19 cellular contexts compared by ENCODE assay signal in genomic region chr12:29039013-29039412, GRCh38.
DNase-seq lines count a peak whose midpoint lies in the region; ATAC-seq and TF ChIP-seq lines count a peak whose summit lies in the region.
"Had no signal": no experiment of that assay in that cellular context is flagged by ENCODE, and none has a peak within 500 bp of the region (broad histone marks: within the 10 kb centered on the region; RNA-seq: fewer than 3 reads in every experiment).

No MANE protein-coding gene starts in this region.

- WGBS in hepatocyte (ENCODE audit: low lambda C conversion rate, missing lambda C conversion rate) = 13% methylated on average over 3 of the region's 3 CpGs

- H3K9me3 Mint-ChIP-seq in activated T-cell treated with anti-CD3 and anti-CD28 coated beads, Interleukin-2, amount 50 U/mL, for 24 hours = no peaks in the 10 kb centered on the region
- H3K9me3 Mint-ChIP-seq: activated CD4-positive, alpha-beta memory T cell treated with anti-CD3 and anti-CD28 coated beads, Interleukin-2, amount 10 ng/mL, durations not matched to agents 7 days and 5 days; H9; natural killer cell had no signal

- H3K27ac Mint-ChIP-seq in T-helper 17 cell = no peak overlapping the region
- no peak overlapping the region for H3K27ac Mint-ChIP-seq in activated T-cell treated with anti-CD3 and anti-CD28 coated beads, Interleukin-2, amount 50 U/mL, for 24 hours
- H3K27ac Mint-ChIP-seq: activated CD4-positive, alpha-beta memory T cell treated with anti-CD3 and anti-CD28 coated beads, Interleukin-2, amount 10 ng/mL, durations not matched to agents 7 days and 5 days; H9; natural killer cell had no signal

- no TSS peak for BruUV-seq in A673 (replicated peaks; lab: Mats Ljungman, UMichigan)

- H3K27ac ChIP-seq in A673 (ENCODE audit: low read depth, low read length, poor library complexity, severe bottlenecking) = no peak overlapping the region
- H3K27ac ChIP-seq in brain microvascular endothelial cell = peak overlapping the region; percentile 33
- H3K27ac ChIP-seq in hepatocyte = peak overlapping the region; percentile 85
- H3K27ac ChIP-seq: dorsolateral prefrontal cortex, SJSA1, thoracic aorta had no signal

- H3K79me2 ChIP-seq in hepatocyte = no peaks in the 10 kb centered on the region

- H3K4me3 ChIP-seq in A673 (ENCODE audit: low read depth, low read length, poor library complexity, severe bottlenecking) = no peak overlapping the region
- no peak overlapping the region for H3K4me3 ChIP-seq in brain microvascular endothelial cell (ENCODE audit: low read depth, low read length)
- H3K4me3 ChIP-seq in hepatocyte = no peak overlapping the region
- H3K4me3 ChIP-seq: dorsolateral prefrontal cortex, SJSA1, thoracic aorta had no signal

- peaks cover 51% of the 10 kb centered on the region for H3K27me3 Mint-ChIP-seq in T-helper 17 cell
- H3K27me3 Mint-ChIP-seq in activated T-cell treated with anti-CD3 and anti-CD28 coated beads, Interleukin-2, amount 50 U/mL, for 24 hours = peaks cover 23% of the 10 kb centered on the region

- H3K36me3 ChIP-seq in A673 (ENCODE audit: insufficient read depth, low read length, poor library complexity, severe bottlenecking) (no peaks in the 10 kb centered on the region), brain microvascular endothelial cell (replicated peaks) (no peaks in the 10 kb centered on the region), hepatocyte (replicated peaks; ENCODE audit: insufficient read depth, low read depth) (no peaks in the 10 kb centered on the region)
- H3K36me3 ChIP-seq: SJSA1, thoracic aorta had no signal

- ATAC-seq in T-helper 17 cell (no peak), sciatic nerve (no peak)
- ATAC-seq: natural killer cell had no signal

- TF ChIP-seq CTCF in A673 (conservative IDR thresholded peaks at IDR 0.05; ENCODE audit: low read depth, low read length) = no peak
- TF ChIP-seq CTCF in brain microvascular endothelial cell (IDR thresholded peaks at IDR 0.05; ENCODE audit: low read depth, low read length, missing control alignments) = no peak
- no peak for TF ChIP-seq CTCF in hepatocyte (IDR thresholded peaks at IDR 0.05; ENCODE audit: poor library complexity)

- POLR2A ChIA-PET in A673 (lab: Charles Lee; ENCODE audit: low non-redundant PET) = no interaction called here

- H4K20me1 ChIP-seq in hepatocyte (ENCODE audit: insufficient read depth, poor library complexity, severe bottlenecking) = no peaks in the 10 kb centered on the region

- no peaks in the 10 kb centered on the region for H3K36me3 Mint-ChIP-seq in T-helper 17 cell (ENCODE audit: low read depth)
- H3K36me3 Mint-ChIP-seq in activated T-cell treated with anti-CD3 and anti-CD28 coated beads, Interleukin-2, amount 50 U/mL, for 24 hours (ENCODE audit: low read depth) = no peaks in the 10 kb centered on the region
- H3K36me3 Mint-ChIP-seq: natural killer cell had no signal

- in situ Hi-C loops in brain microvascular endothelial cell (cut with HindIII; ENCODE audit: low pct_ligation_motif_present, low sequenced_read_pairs) = no loop called here

- H3K4me1 ChIP-seq in A673 (ENCODE audit: insufficient read depth, low read length, poor library complexity, severe bottlenecking) (peaks cover under 1% of the 10 kb centered on the region), hepatocyte (ENCODE audit: insufficient read depth) (peaks cover 40% of the 10 kb centered on the region)

- H3K4me1 Mint-ChIP-seq in T-helper 17 cell = peaks cover 2% of the 10 kb centered on the region
- H3K4me1 Mint-ChIP-seq in activated T-cell treated with anti-CD3 and anti-CD28 coated beads, Interleukin-2, amount 50 U/mL, for 24 hours (ENCODE audit: low read depth) = no peaks in the 10 kb centered on the region
- H3K4me1 Mint-ChIP-seq: activated CD4-positive, alpha-beta memory T cell treated with anti-CD3 and anti-CD28 coated beads, Interleukin-2, amount 10 ng/mL, durations not matched to agents 7 days and 5 days; natural killer cell had no signal

- no peak overlapping the region for H3K4me3 Mint-ChIP-seq in T-helper 17 cell
- H3K4me3 Mint-ChIP-seq in activated T-cell treated with anti-CD3 and anti-CD28 coated beads, Interleukin-2, amount 50 U/mL, for 24 hours = no peak overlapping the region
- H3K4me3 Mint-ChIP-seq: activated CD4-positive, alpha-beta memory T cell treated with anti-CD3 and anti-CD28 coated beads, Interleukin-2, amount 10 ng/mL, durations not matched to agents 7 days and 5 days; H9; natural killer cell had no signal

- intact Hi-C loops in A673 (cut with micrococcal nuclease; ENCODE audit: unreplicated experiment) = no loop called here
- intact Hi-C loops in sciatic nerve (cut with DNase I) = no loop called here

- peak; percentile 48 for DNase-seq in A673 (ENCODE audit: low spot score)
- DNase-seq in H4 (ENCODE audit: low spot score) = peak; percentile 6
- DNase-seq in brain microvascular endothelial cell = peak; percentile 81
- peak; percentile 62 for DNase-seq in hepatocyte (ENCODE audit: low spot score)
- no peak for DNase-seq in T-helper 17 cell
- no peak for DNase-seq in NCI-H2227 (lab: John Stamatoyannopoulos, UW; ENCODE audit: unreplicated experiment)
- no peak for DNase-seq in sciatic nerve (ENCODE audit: low spot score)
- no peak for DNase-seq in activated T-cell treated with anti-CD3 and anti-CD28 coated beads, Interleukin-2, amount 50 U/mL, for 24 hours
- DNase-seq: activated CD4-positive, alpha-beta memory T cell treated with anti-CD3 and anti-CD28 coated beads, Interleukin-2, amount 10 ng/mL, durations not matched to agents 7 days and 5 days; anterior cingulate cortex; COR-L47; dorsolateral prefrontal cortex; H9; mammary epithelial cell; natural killer cell; NCI-H187; NCI-H510A treated with DMSO at 0.1 percent for 48 hours had no signal

- no peak overlapping the region for H2AFZ ChIP-seq in hepatocyte

- H3K9me3 ChIP-seq in A673 (ENCODE audit: low read depth, low read length, poor library complexity, severe bottlenecking) (no peaks in the 10 kb centered on the region), hepatocyte (ENCODE audit: low read depth) (no peaks in the 10 kb centered on the region), T-helper 17 cell (ENCODE audit: control insufficient read depth, low read length, poor library complexity, severe bottlenecking) (no peaks in the 10 kb centered on the region)
- H3K9me3 ChIP-seq: SJSA1, thoracic aorta had no signal

- CTCF ChIA-PET in A673 (lab: Charles Lee) = no interaction called here

- H3K4me2 ChIP-seq in hepatocyte = no peak overlapping the region

- H3K27me3 ChIP-seq in A673 (replicated peaks; ENCODE audit: insufficient read depth, low read depth, low read length, poor library complexity) (no peaks in the 10 kb centered on the region), brain microvascular endothelial cell (replicated peaks) (no peaks in the 10 kb centered on the region), hepatocyte (no peaks in the 10 kb centered on the region)
- H3K27me3 ChIP-seq: SJSA1 had no signal

- H3K9me2 ChIP-seq in hepatocyte (replicated peaks; ENCODE audit: insufficient read depth) = no peaks in the 10 kb centered on the region

Comparison
In these comparisons a context has a peak if more than half of its experiments do, and no peak if none do; other contexts are left out.
1. DNase-seq: peak in A673 (single experiment), H4 (single experiment), brain microvascular endothelial cell (single experiment) and hepatocyte (single experiment); none in T-helper 17 cell (0 of 3), NCI-H2227 (single experiment), sciatic nerve (single experiment) and activated T-cell treated with anti-CD3 and anti-CD28 coated beads, Interleukin-2, amount 50 U/mL, for 24 hours (single experiment).